In genomic region chr1:226678251-226678650, GRCh38 we compare ENCODE assay signal across 11 cellular contexts.
DNase-seq lines count a peak whose midpoint lies in the region; ATAC-seq and TF ChIP-seq lines count a peak whose summit lies in the region.
"Had no signal": no experiment of that assay in that cellular context is flagged by ENCODE, and none has a peak within 500 bp of the region (broad histone marks: within the 10 kb centered on the region; RNA-seq: fewer than 3 reads in every experiment).

No MANE protein-coding gene starts in this region.

- peaks cover 12% of the 10 kb centered on the region for H3K36me3 Mint-ChIP-seq in activated CD4-positive, alpha-beta T cell treated with anti-CD3 and anti-CD28 coated beads, Interleukin-2, amount 10 ng/mL, durations not matched to agents 24 days and 14 days (ENCODE audit: low read depth)
- peaks cover 21% of the 10 kb centered on the region for H3K36me3 Mint-ChIP-seq in activated CD8-positive, alpha-beta T cell treated with anti-CD3 and anti-CD28 coated beads, Interleukin-2, amount 10 ng/mL, durations not matched to agents 7 days and 5 days (ENCODE audit: low read depth)
- peaks cover 16% of the 10 kb centered on the region for H3K36me3 Mint-ChIP-seq in endothelial cell (ENCODE audit: low read depth, unreplicated experiment)

- POLR2A ChIA-PET in activated CD8-positive, alpha-beta T cell treated with anti-CD3 and anti-CD28 coated beads, Interleukin-2, amount 10 ng/mL, durations not matched to agents 7 days and 5 days (lab: Charles Lee), result interaction anchor here (1.6 to 5.5 kb wide), 4 partner anchors 10 to 58 kb away, joined by 6 to 40 read pairs (median 22); no protein-coding TSS in a partner anchor

- H3K36me3 ChIP-seq in lung (ENCODE audit: control insufficient read depth in 2 of 2, insufficient read depth in 2 of 2, low read length in 2 of 2), result no peaks in the 10 kb centered on the region
- no peaks in the 10 kb centered on the region for H3K36me3 ChIP-seq in suprapubic skin

- intact Hi-C loops in activated CD4-positive, alpha-beta T cell treated with anti-CD3 and anti-CD28 coated beads, Interleukin-2, amount 10 ng/mL, durations not matched to agents 24 days and 14 days (cut with micrococcal nuclease), result loop anchor here (2.0 to 5.0 kb wide), 3 partner anchors 35 to 204 kb away; no protein-coding TSS in a partner anchor

- no peaks in the 10 kb centered on the region for H3K27me3 ChIP-seq in lung (ENCODE audit: control insufficient read depth, insufficient read depth)
- no peaks in the 10 kb centered on the region for H3K27me3 ChIP-seq in suprapubic skin

- H3K27me3 Mint-ChIP-seq in activated CD4-positive, alpha-beta T cell treated with anti-CD3 and anti-CD28 coated beads, Interleukin-2, amount 10 ng/mL, durations not matched to agents 24 days and 14 days, result no peaks in the 10 kb centered on the region
- H3K27me3 Mint-ChIP-seq in activated CD8-positive, alpha-beta T cell treated with anti-CD3 and anti-CD28 coated beads, Interleukin-2, amount 10 ng/mL, durations not matched to agents 7 days and 5 days (ENCODE audit: low read depth), result no peaks in the 10 kb centered on the region
- peaks cover 6% of the 10 kb centered on the region for H3K27me3 Mint-ChIP-seq in endothelial cell (ENCODE audit: unreplicated experiment)

- CTCF ChIA-PET in activated CD8-positive, alpha-beta T cell treated with anti-CD3 and anti-CD28 coated beads, Interleukin-2, amount 10 ng/mL, durations not matched to agents 7 days and 5 days (lab: Charles Lee), result interaction anchor here (1.3 to 3.7 kb wide), 7 partner anchors 9 to 52 kb away, joined by 3 to 24 read pairs (median 9); no protein-coding TSS in a partner anchor

- H3K9me3 Mint-ChIP-seq in activated CD4-positive, alpha-beta T cell treated with anti-CD3 and anti-CD28 coated beads, Interleukin-2, amount 10 ng/mL, durations not matched to agents 24 days and 14 days, result no peaks in the 10 kb centered on the region
- no peaks in the 10 kb centered on the region for H3K9me3 Mint-ChIP-seq in activated CD8-positive, alpha-beta T cell treated with anti-CD3 and anti-CD28 coated beads, Interleukin-2, amount 10 ng/mL, durations not matched to agents 7 days and 5 days (ENCODE audit: insufficient read depth)
- H3K9me3 Mint-ChIP-seq in endothelial cell (ENCODE audit: unreplicated experiment), result no peaks in the 10 kb centered on the region

- WGBS in lung, 2 donors, result 74 to 87% methylated on average over 2 of the region's 2 CpGs
- WGBS in suprapubic skin, result 85% methylated on average over 2 of the region's 2 CpGs

- peak overlapping the region; percentile 82 for H3K4me3 Mint-ChIP-seq in activated CD4-positive, alpha-beta T cell treated with anti-CD3 and anti-CD28 coated beads, Interleukin-2, amount 10 ng/mL, durations not matched to agents 24 days and 14 days
- H3K4me3 Mint-ChIP-seq in activated CD8-positive, alpha-beta T cell treated with anti-CD3 and anti-CD28 coated beads, Interleukin-2, amount 10 ng/mL, durations not matched to agents 7 days and 5 days, result peak overlapping the region; percentile 67
- H3K4me3 Mint-ChIP-seq in endothelial cell (ENCODE audit: unreplicated experiment), result no peak overlapping the region

- TF ChIP-seq POLR2A in suprapubic skin (IDR thresholded peaks at IDR 0.05), result no peak

- no peak for ATAC-seq in activated CD8-positive, alpha-beta T cell treated with anti-CD3 and anti-CD28 coated beads, Interleukin-2, amount 10 ng/mL, durations not matched to agents 7 days and 5 days
- ATAC-seq in lung (ENCODE audit: insufficient read depth, low FRiP score) (no peak), GM21515 (IDR thresholded peaks at IDR 0.05; ENCODE audit: unreplicated experiment) (no peak), HG03460 (IDR thresholded peaks at IDR 0.05; ENCODE audit: unreplicated experiment) (no peak)

- H3K9me3 ChIP-seq in lung (ENCODE audit: control insufficient read depth in 2 of 2, insufficient read depth in 1 of 2, low read length in 1 of 2), result no peaks in the 10 kb centered on the region
- no peaks in the 10 kb centered on the region for H3K9me3 ChIP-seq in suprapubic skin
- H3K9me3 ChIP-seq: A549, SK-N-SH had no signal

- DNase-seq in activated CD4-positive, alpha-beta T cell treated with anti-CD3 and anti-CD28 coated beads, Interleukin-2, amount 10 ng/mL, durations not matched to agents 24 days and 14 days, result no peak
- DNase-seq in activated CD4-positive, alpha-beta T cell treated with anti-CD3 and anti-CD28 coated beads for 48 hours, result no peak
- DNase-seq in activated CD8-positive, alpha-beta T cell treated with anti-CD3 and anti-CD28 coated beads, Interleukin-2, amount 10 ng/mL, durations not matched to agents 7 days and 5 days, result no peak
- DNase-seq in lung (ENCODE audit: low spot score), result no peak
- DNase-seq in suprapubic skin (ENCODE audit: low spot score in 2 of 2), result no peak
- no peak for DNase-seq in endothelial cell (ENCODE audit: low spot score)
- DNase-seq: NCI-H1092, SK-N-SH had no signal

- no peak for TF ChIP-seq EP300 in suprapubic skin (IDR thresholded peaks at IDR 0.05)

- H3K4me3 ChIP-seq in lung, result no peak overlapping the region
- no peak overlapping the region for H3K4me3 ChIP-seq in suprapubic skin
- H3K4me3 ChIP-seq: A549 had no signal

- H3K27ac Mint-ChIP-seq in activated CD4-positive, alpha-beta T cell treated with anti-CD3 and anti-CD28 coated beads, Interleukin-2, amount 10 ng/mL, durations not matched to agents 24 days and 14 days, result peak overlapping the region; percentile 96
- peak overlapping the region; percentile 86 for H3K27ac Mint-ChIP-seq in activated CD8-positive, alpha-beta T cell treated with anti-CD3 and anti-CD28 coated beads, Interleukin-2, amount 10 ng/mL, durations not matched to agents 7 days and 5 days
- H3K27ac Mint-ChIP-seq in endothelial cell (ENCODE audit: unreplicated experiment), result no peak overlapping the region

- peaks cover 85% of the 10 kb centered on the region for H3K4me1 Mint-ChIP-seq in activated CD4-positive, alpha-beta T cell treated with anti-CD3 and anti-CD28 coated beads, Interleukin-2, amount 10 ng/mL, durations not matched to agents 24 days and 14 days
- H3K4me1 Mint-ChIP-seq in activated CD8-positive, alpha-beta T cell treated with anti-CD3 and anti-CD28 coated beads, Interleukin-2, amount 10 ng/mL, durations not matched to agents 7 days and 5 days (ENCODE audit: low read depth), result peaks cover 87% of the 10 kb centered on the region
- peaks cover 72% of the 10 kb centered on the region for H3K4me1 Mint-ChIP-seq in endothelial cell (ENCODE audit: unreplicated experiment)

- TF ChIP-seq CTCF in lung (IDR thresholded peaks at IDR 0.05; ENCODE audit: control extremely low read depth, extremely low read depth), result no peak
- TF ChIP-seq CTCF in suprapubic skin (IDR thresholded peaks at IDR 0.05), result no peak
- no peak for TF ChIP-seq CTCF in endothelial cell (IDR thresholded peaks at IDR 0.05; ENCODE audit: unreplicated experiment)

- H3K4me1 ChIP-seq in lung (ENCODE audit: control insufficient read depth in 2 of 2, insufficient read depth in 2 of 2, low read length in 2 of 2), result peaks cover 11 to 32% of the 10 kb centered on the region in 2 donors
- H3K4me1 ChIP-seq in suprapubic skin, result peaks cover 86% of the 10 kb centered on the region

- peak overlapping the region; percentile 37 to 43 for H3K27ac ChIP-seq in lung (ENCODE audit: low read depth in 1 of 2, low read length in 1 of 2)
- peak overlapping the region; percentile 91 for H3K27ac ChIP-seq in suprapubic skin
- H3K27ac ChIP-seq: A549 had no signal
